11 cellular contexts compared by ENCODE assay signal in genomic region chr6:136737343-136738177, GRCh38. TPM values are rescaled to one million over a fixed set of nuclear protein-coding genes. Genes with fewer than 3 reads are reported as not detected.
DNase-seq lines count a peak whose midpoint lies in the region; ATAC-seq, FAIRE-seq and TF ChIP-seq lines count a peak whose summit lies in the region.
"Had no signal": no experiment of that assay in that cellular context is flagged by ENCODE, and none has a peak within 500 bp of the region (broad histone marks: within the 10 kb centered on the region; RNA-seq: fewer than 3 reads in every experiment).

No MANE protein-coding gene starts in this region.

- no TSS peak for BruUV-seq in GM12878 (replicated peaks; lab: Mats Ljungman, UMichigan)

- no peaks in the 10 kb centered on the region for H3K9me3 Mint-ChIP-seq in activated CD8-positive, alpha-beta memory T cell treated with anti-CD3 and anti-CD28 coated beads, Interleukin-2, amount 10 ng/mL, durations not matched to agents 7 days and 5 days (ENCODE audit: low read depth)

- H3K27ac ChIP-seq in BLaER1 treated with 17β-estradiol and CSF1 and Interleukin-3, amounts not matched to agents 10 nM and 100 nM = no peak overlapping the region
- H3K27ac ChIP-seq in GM12878 (ENCODE audit: control insufficient read depth, insufficient read depth) (no peak overlapping the region), testis (no peak overlapping the region)
- H3K27ac ChIP-seq: BLaER1 had no signal

- H3K4me1 ChIP-seq in BLaER1 treated with 17β-estradiol and CSF1 and Interleukin-3, amounts not matched to agents 10 nM and 100 nM = peaks cover 35 to 60% (median 50%) of the 10 kb centered on the region in 10 experiments
- H3K4me1 ChIP-seq in GM12878 (ENCODE audit: control insufficient read depth, insufficient read depth, low read length) (peaks cover 7% of the 10 kb centered on the region; the same call in 1 of the 2 replicates), testis (peaks cover 20% of the 10 kb centered on the region)

- H3K4me3 ChIP-seq in BLaER1 treated with 17β-estradiol and CSF1 and Interleukin-3, amounts not matched to agents 10 nM and 100 nM = no peak overlapping the region
- H3K4me3 ChIP-seq in GM12878 = no peak overlapping the region
- no peak overlapping the region for H3K4me3 ChIP-seq in testis
- H3K4me3 ChIP-seq: BLaER1 had no signal

- H4K20me1 ChIP-seq in BLaER1 treated with 17β-estradiol and CSF1 and Interleukin-3, amounts not matched to agents 10 nM and 100 nM = peaks cover 0 to 98% (median 0%) of the 10 kb centered on the region in 11 experiments; a peak in 4 of 22 replicates
- H4K20me1 ChIP-seq in GM12878 (ENCODE audit: control insufficient read depth, insufficient read depth) = no peaks in the 10 kb centered on the region
- H4K20me1 ChIP-seq: BLaER1 had no signal

- no peak for TF ChIP-seq RAD21 in GM12878 (IDR thresholded peaks at IDR 0.05; ENCODE audit: insufficient read depth, low read depth, low read length)

- no peaks in the 10 kb centered on the region for H3K27me3 Mint-ChIP-seq in activated CD8-positive, alpha-beta memory T cell treated with anti-CD3 and anti-CD28 coated beads, Interleukin-2, amount 10 ng/mL, durations not matched to agents 7 days and 5 days

- no peak overlapping the region for H3K9ac ChIP-seq in BLaER1 treated with 17β-estradiol and CSF1 and Interleukin-3, amounts not matched to agents 10 nM and 100 nM
- H3K9ac ChIP-seq in GM12878 (ENCODE audit: control insufficient read depth, insufficient read depth, low read length) = no peak overlapping the region
- H3K9ac ChIP-seq: BLaER1 had no signal

- ATAC-seq in GM12878 (no peak), Right ventricle myocardium superior (ENCODE audit: poor library complexity) (peak; percentile 74), sciatic nerve (peak; percentile 85), HG03139 (IDR thresholded peaks at IDR 0.05; ENCODE audit: unreplicated experiment) (no peak)
- no peak for ATAC-seq in activated CD8-positive, alpha-beta memory T cell treated with anti-CD3 and anti-CD28 coated beads, Interleukin-2, amount 10 ng/mL, durations not matched to agents 7 days and 5 days
- ATAC-seq: Panc1 had no signal

- CTCF ChIA-PET in GM12878 (lab: Yijun Ruan, JAX) = interaction anchor here (1.4 to 5.7 kb wide), 6 partner anchors 8 to 92 kb away, joined by 3 to 34 read pairs (median 8); partner anchors contain the start of gene MAP3K5
- CTCF ChIA-PET in activated CD8-positive, alpha-beta memory T cell treated with anti-CD3 and anti-CD28 coated beads, Interleukin-2, amount 10 ng/mL, durations not matched to agents 7 days and 5 days (lab: Charles Lee) = interaction anchor here (1.3 to 6.3 kb wide), 2 partner anchors 16 to 54 kb away, joined by 3 to 36 read pairs; partner anchors contain the start of gene MAP3K5

- TF ChIP-seq CTCF in GM12878 (IDR thresholded peaks at IDR 0.05 in 2 of 3, conservative IDR thresholded peaks at IDR 0.05 in 1 of 3; ENCODE audit: control insufficient read depth in 2 of 3, extremely low read depth in 1 of 3, insufficient read depth in 1 of 3, low read depth in 3 of 3, low read length in 3 of 3) = no peak
- TF ChIP-seq CTCF in testis (IDR thresholded peaks at IDR 0.05) = no peak

- H3K4me3 Mint-ChIP-seq in activated CD8-positive, alpha-beta memory T cell treated with anti-CD3 and anti-CD28 coated beads, Interleukin-2, amount 10 ng/mL, durations not matched to agents 7 days and 5 days = no peak overlapping the region

- H3K4me1 Mint-ChIP-seq in activated CD8-positive, alpha-beta memory T cell treated with anti-CD3 and anti-CD28 coated beads, Interleukin-2, amount 10 ng/mL, durations not matched to agents 7 days and 5 days = peaks cover 8% of the 10 kb centered on the region

- FAIRE-seq in GM12878 (lab: Jason Lieb, UNC) = no peak

- H3K79me2 ChIP-seq in GM12878 (ENCODE audit: control insufficient read depth, insufficient read depth, low read length) = peaks cover 98% of the 10 kb centered on the region

- H2AFZ ChIP-seq in GM12878 (ENCODE audit: control insufficient read depth, low read depth, low read length) = no peak overlapping the region

- peak overlapping the region in 8 of 11 experiments; percentile 11 to 78 (median 31); a peak in 12 of 22 replicates for H3K4me2 ChIP-seq in BLaER1 treated with 17β-estradiol and CSF1 and Interleukin-3, amounts not matched to agents 10 nM and 100 nM
- H3K4me2 ChIP-seq in GM12878 (ENCODE audit: control insufficient read depth, insufficient read depth) = no peak overlapping the region
- H3K4me2 ChIP-seq: BLaER1 had no signal

- TF ChIP-seq POLR2A in GM12878 (IDR thresholded peaks at IDR 0.05; ENCODE audit: low read depth, low read length) (no peak), testis (IDR thresholded peaks at IDR 0.05) (no peak)

- POLR2A ChIA-PET in GM12878 (lab: Charles Lee) = interaction anchor here (1.0 to 1.5 kb wide), 4 partner anchors 9 to 144 kb away, joined by 3 to 6 read pairs (median 4); no protein-coding TSS in a partner anchor

- WGBS in GM12878 (ENCODE audit: insufficient coverage, insufficient replicate concordance, low lambda C conversion rate, missing lambda C conversion rate) = 100% methylated on average over 8 of the region's 8 CpGs
- 80 to 84% methylated on average over 8 of the region's 8 CpGs for WGBS in testis, 2 donors

- H3K36me3 Mint-ChIP-seq in activated CD8-positive, alpha-beta memory T cell treated with anti-CD3 and anti-CD28 coated beads, Interleukin-2, amount 10 ng/mL, durations not matched to agents 7 days and 5 days = peaks cover 3% of the 10 kb centered on the region

- no peaks in the 10 kb centered on the region for H3K9me3 ChIP-seq in BLaER1 treated with 17β-estradiol and CSF1 and Interleukin-3, amounts not matched to agents 10 nM and 100 nM (replicated peaks in 1 of 11)
- no peaks in the 10 kb centered on the region; the same call in 2 of the 3 replicates for H3K9me3 ChIP-seq in GM12878 (replicated peaks; ENCODE audit: control insufficient read depth, insufficient read depth, low read length)
- no peaks in the 10 kb centered on the region for H3K9me3 ChIP-seq in testis
- H3K9me3 ChIP-seq: BLaER1 had no signal

- peaks cover 0 to 6% (median 0%) of the 10 kb centered on the region in 11 experiments; a peak in 1 of 22 replicates for H3K36me3 ChIP-seq in BLaER1 treated with 17β-estradiol and CSF1 and Interleukin-3, amounts not matched to agents 10 nM and 100 nM
- peaks cover 2 to 6% of the 10 kb centered on the region in 2 experiments; a peak in 2 of 4 replicates for H3K36me3 ChIP-seq in GM12878 (ENCODE audit: control insufficient read depth in 2 of 2, insufficient read depth in 2 of 2, low read length in 1 of 2)
- no peaks in the 10 kb centered on the region for H3K36me3 ChIP-seq in testis (ENCODE audit: low read depth, missing control alignments)
- H3K36me3 ChIP-seq: BLaER1 had no signal

- no peak for DNase-seq in GM12878 (ENCODE audit: low read depth, low spot score)
- DNase-seq in Right ventricle myocardium superior = no peak
- DNase-seq in sciatic nerve (ENCODE audit: low spot score) = no peak
- DNase-seq in testis = no peak
- DNase-seq in activated CD8-positive, alpha-beta memory T cell treated with anti-CD3 and anti-CD28 coated beads, Interleukin-2, amount 10 ng/mL, durations not matched to agents 7 days and 5 days = no peak
- DNase-seq in NCI-H1417 (lab: John Stamatoyannopoulos, UW) = no peak
- DNase-seq: mesendoderm had no signal

- in situ Hi-C loops in GM12878 (cut with MboI) = no loop called here

- no peak overlapping the region for H3K27ac Mint-ChIP-seq in activated CD8-positive, alpha-beta memory T cell treated with anti-CD3 and anti-CD28 coated beads, Interleukin-2, amount 10 ng/mL, durations not matched to agents 7 days and 5 days

- no peaks in the 10 kb centered on the region for H3K27me3 ChIP-seq in BLaER1 treated with 17β-estradiol and CSF1 and Interleukin-3, amounts not matched to agents 10 nM and 100 nM
- H3K27me3 ChIP-seq in GM12878 (replicated peaks in 1 of 2; ENCODE audit: control insufficient read depth in 2 of 2, insufficient read depth in 2 of 2, low read length in 1 of 2) (no peaks in the 10 kb centered on the region), testis (no peaks in the 10 kb centered on the region)
- H3K27me3 ChIP-seq: BLaER1 had no signal

- intact Hi-C loops in GM12878 (cut with micrococcal nuclease; ENCODE audit: unreplicated experiment) = no loop called here
- intact Hi-C loops in Right ventricle myocardium superior (cut with DNase I) = no loop called here
- intact Hi-C loops in sciatic nerve (cut with DNase I) = no loop called here
- intact Hi-C loops in testis (cut with DNase I; ENCODE audit: low total_unique reads) = no loop called here

- no peak for TF ChIP-seq EP300 in GM12878 (IDR thresholded peaks at IDR 0.05; ENCODE audit: borderline replicate concordance in 1 of 2, control insufficient read depth in 1 of 2, low read depth in 2 of 2, low read length in 2 of 2)

- SMC1A ChIA-PET in GM12878 (lab: Charles Lee; ENCODE audit: uncharacterized antibody, unreplicated experiment) = interaction anchor here (1.1 to 19.4 kb wide), 5 partner anchors 13 to 93 kb away, joined by 4 to 370 read pairs (median 11); no protein-coding TSS in a partner anchor

- RAD21 ChIA-PET in GM12878 (lab: Charles Lee; ENCODE audit: unreplicated experiment) = interaction anchor here (0.9 to 4.8 kb wide), 6 partner anchors 14 to 53 kb away, joined by 3 to 56 read pairs (median 10); partner anchors contain the start of gene MAP3K5

RNA-seq across cellular contexts. Expression of gene MAP3K5, which starts 54.7 kb away (rescaled TPM):
- 212 and 228 TPM in 2 replicates for total RNA-seq in GM12878 (2013; cell fraction: nucleolus; rRNA removed)
- 28.9 and 33.4 TPM in 2 replicates for total RNA-seq in GM12878 (2014; rRNA removed)
- 31.4 and 32.6 TPM in 2 replicates for total RNA-seq in GM12878 (2014; rRNA removed; fragmentation: Illumina TruSeq; extraction: Trizol)
- total RNA-seq in GM12878 (2021) = 31.6 TPM in 2 replicates
- 33.8 TPM for polyA plus RNA-seq in GM12878 (2011; ENCODE audit: low read depth)
- polyA plus RNA-seq in GM12878 (2011; rRNA removed) = 34.3 and 46.0 TPM in 2 replicates
- polyA plus RNA-seq in GM12878 (2011; cell fraction: cytosol; rRNA removed) = 15.7 and 17.7 TPM in 2 replicates
- 23.9 and 28.8 TPM in 2 replicates for polyA plus RNA-seq in GM12878 (2011; cell fraction: nucleus; rRNA removed)
- 20.4 and 35.3 TPM in 2 replicates for polyA plus RNA-seq in GM12878 (2012)
- 30.9 and 39.1 TPM in 2 replicates for polyA plus RNA-seq in GM12878 (2014; fragmentation: Illumina TruSeq; extraction: Trizol)
- polyA plus RNA-seq in GM12878 (2014; fragmentation: Nextera tagmentation; extraction: Ambion mirVana) = 10 to 100 TPM in 1 of 2 experiments, 1 to 10 TPM in 1; 5.4 to 11.1 TPM
- 17.5 and 18.2 TPM in 2 replicates for polyA plus RNA-seq in GM12878 (2014; rRNA removed)
- polyA plus RNA-seq in GM12878 (2016; fragmentation: Nextera tagmentation; extraction: Ambion mirVana) = 10 to 100 TPM in 1 of 2 experiments, 1 to 10 TPM in 1; 8.3 to 23.9 TPM
- polyA minus RNA-seq in GM12878 (2011; rRNA and poly(A)+ RNA removed) = 49.0 and 54.4 TPM in 2 replicates
- polyA minus RNA-seq in GM12878 (2011; cell fraction: cytosol; rRNA and poly(A)+ RNA removed) = 16.2 and 17.7 TPM in 2 replicates
- 40.9 and 59.3 TPM in 2 replicates for polyA minus RNA-seq in GM12878 (2011; cell fraction: nucleus; rRNA and poly(A)+ RNA removed)
- total RNA-seq in Right ventricle myocardium superior = 39.9 TPM
- 18.9 TPM for total RNA-seq in sciatic nerve
- 10 to 100 TPM; 46.1 to 55.3 TPM for total RNA-seq in testis
- polyA plus RNA-seq in testis (ENCODE audit: insufficient read depth, low read depth, low replicate concordance) = 21.3 TPM
- 10 to 100 TPM; 18.3 to 21.7 TPM for total RNA-seq in activated CD8-positive, alpha-beta memory T cell treated with anti-CD3 and anti-CD28 coated beads, Interleukin-2, amount 10 ng/mL, durations not matched to agents 7 days and 5 days

Comparison
In these comparisons a context has a peak if more than half of its experiments do, and no peak if none do; other contexts are left out.
1. ATAC-seq: peak in Right ventricle myocardium superior (single experiment) and sciatic nerve (single experiment); none in GM12878 (single experiment), HG03139 (single experiment) and activated CD8-positive, alpha-beta memory T cell treated with anti-CD3 and anti-CD28 coated beads, Interleukin-2, amount 10 ng/mL, durations not matched to agents 7 days and 5 days (single experiment).